9 cellular contexts compared by ENCODE assay signal in genomic region chr13:109145631-109146030, GRCh38.
DNase-seq lines count a peak whose midpoint lies in the region; ATAC-seq and TF ChIP-seq lines count a peak whose summit lies in the region.
"Had no signal": no experiment of that assay in that cellular context is flagged by ENCODE, and none has a peak within 500 bp of the region (broad histone marks: within the 10 kb centered on the region; RNA-seq: fewer than 3 reads in every experiment).

No MANE protein-coding gene starts in this region.

- WGBS in right lobe of liver (ENCODE audit: insufficient coverage, low coverage, low lambda C conversion rate, missing lambda C conversion rate), result 16% methylated on average over 4 of the region's 4 CpGs

- no peaks in the 10 kb centered on the region for H3K27me3 Mint-ChIP-seq in chondrocyte (ENCODE audit: low read depth)

- H3K27ac ChIP-seq in right lobe of liver, result no peak overlapping the region
- H3K27ac ChIP-seq: BLaER1 had no signal

- no peak overlapping the region for H3K4me3 Mint-ChIP-seq in chondrocyte (ENCODE audit: unreplicated experiment)

- no peak for TF ChIP-seq POLR2A in right lobe of liver (IDR thresholded peaks at IDR 0.05)

- H3K9me3 ChIP-seq in right lobe of liver, result no peaks in the 10 kb centered on the region

- H3K4me3 ChIP-seq in right lobe of liver, result no peak overlapping the region
- H3K4me3 ChIP-seq: BLaER1 had no signal

- no peaks in the 10 kb centered on the region for H3K9me3 Mint-ChIP-seq in chondrocyte (ENCODE audit: low read depth)

- TF ChIP-seq CTCF in chondrocyte (IDR thresholded peaks at IDR 0.05), result peak; percentile 96
- peak; percentile 75 to 88 (median 80) for TF ChIP-seq CTCF in right lobe of liver (IDR thresholded peaks at IDR 0.05)

- ATAC-seq in GM19467 (IDR thresholded peaks at IDR 0.05; ENCODE audit: unreplicated experiment), result peak; percentile 88
- ATAC-seq in HG03442 (IDR thresholded peaks at IDR 0.05; ENCODE audit: unreplicated experiment), result peak; percentile 93
- peak; percentile 92 to 98 (median 94) for ATAC-seq in right lobe of liver

- no peaks in the 10 kb centered on the region for H3K4me1 ChIP-seq in right lobe of liver
- H3K4me1 ChIP-seq: BLaER1 had no signal

- H3K36me3 Mint-ChIP-seq in chondrocyte (ENCODE audit: low read depth), result no peaks in the 10 kb centered on the region

- peaks cover 15% of the 10 kb centered on the region for H3K4me1 Mint-ChIP-seq in chondrocyte (ENCODE audit: low read depth)

- intact Hi-C loops in right lobe of liver (cut with DNase I), result loop anchor here (10.0 kb wide), 2 partner anchors 181 to 639 kb away; partner anchors contain the start of gene IRS2 (in 2 of the 2)

- H3K27ac Mint-ChIP-seq in chondrocyte (ENCODE audit: unreplicated experiment), result peak overlapping the region; percentile 18

- no peaks in the 10 kb centered on the region for H3K27me3 ChIP-seq in right lobe of liver
- H3K27me3 ChIP-seq: BLaER1 had no signal

- DNase-seq in DMS 273 (lab: John Stamatoyannopoulos, UW; ENCODE audit: unreplicated experiment), result peak; percentile 53
- DNase-seq in DMS 273 treated with DMSO at 0.1 percent for 48 hours (lab: John Stamatoyannopoulos, UW), result no peak
- peak; percentile 70 for DNase-seq in NCI-H774 (lab: John Stamatoyannopoulos, UW)
- no peak for DNase-seq in chondrocyte (ENCODE audit: low spot score)
- no peak for DNase-seq in right lobe of liver
- DNase-seq in stimulated activated CD4-positive, alpha-beta T cell treated with anti-CD3 and anti-CD28 coated beads, Interleukin-4, amount 100 ng/mL, for 1 hour, result no peak

- H3K36me3 ChIP-seq in right lobe of liver, result no peaks in the 10 kb centered on the region
- H3K36me3 ChIP-seq: BLaER1 had no signal

Comparison
In these comparisons a context has a peak if more than half of its experiments do, and no peak if none do; other contexts are left out.
1. DNase-seq: peak in DMS 273 (single experiment) and NCI-H774 (single experiment); none in DMS 273 treated with DMSO at 0.1 percent for 48 hours (single experiment), chondrocyte (single experiment), right lobe of liver (0 of 3) and stimulated activated CD4-positive, alpha-beta T cell treated with anti-CD3 and anti-CD28 coated beads, Interleukin-4, amount 100 ng/mL, for 1 hour (single experiment).
2. Peak in every context shown above with its lines, with median percentiles within 50 percentile points of each other: ATAC-seq.